ENCODE assay signal across 34 cellular contexts in the genomic region with DNA sequence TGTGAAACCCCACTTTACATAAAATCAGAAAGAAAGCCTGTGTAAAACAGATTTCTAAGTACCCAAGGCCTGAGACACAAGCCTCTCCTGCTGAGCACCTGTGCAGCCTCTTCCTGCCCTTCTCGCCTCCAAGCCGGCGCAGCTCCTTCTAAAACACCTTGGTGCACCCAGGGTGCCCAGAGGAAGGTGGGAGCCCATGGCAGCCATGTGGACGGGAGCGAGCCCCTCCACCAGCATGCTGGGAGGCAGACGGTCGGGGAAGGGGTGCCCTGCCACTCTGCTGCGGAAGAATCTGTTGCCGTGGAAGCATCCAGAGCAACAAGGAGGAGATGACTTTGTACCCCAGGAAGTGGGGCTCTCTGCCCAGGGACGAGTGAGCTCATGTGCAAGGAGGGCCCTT.
"Had no signal": no experiment of that assay in that cellular context is flagged by ENCODE, and none has a peak within 500 bp of the region (broad histone marks: within the 10 kb centered on the region; RNA-seq: fewer than 3 reads in every experiment).

No MANE protein-coding gene starts in this region.

- H3K36me3 ChIP-seq: MG63 had no signal

- H3K4me3 ChIP-seq: MG63 had no signal

- H3K9me3 ChIP-seq: MG63 had no signal

- H3K27me3 ChIP-seq: MG63 had no signal

- DNase-seq: Karpas-422, Kasumi-1, MG63, MM.1S, MV-4-11, NCI-H1048, NCI-H1092, NCI-H1092 treated with DMSO at 0.1 percent for 48 hours, NCI-H1105, NCI-H1105 treated with DMSO at 0.1 percent for 48 hours, NCI-H1417, NCI-H1417 treated with DMSO at 0.1 percent for 48 hours, NCI-H1436, NCI-H1436 treated with DMSO at 0.1 percent for 48 hours, NCI-H146, NCI-H1694, NCI-H1694 treated with DMSO at 0.1 percent for 48 hours, NCI-H187, NCI-H187 treated with DMSO at 0.1 percent for 48 hours, NCI-H1930, NCI-H2029, NCI-H2029 treated with DMSO at 0.1 percent for 48 hours, NCI-H2081, NCI-H2081 treated with DMSO at 0.1 percent for 48 hours, NCI-H2107, NCI-H2171, NCI-H2171 treated with DMSO at 0.1 percent for 48 hours, NCI-H2227 treated with DMSO at 0.1 percent for 48 hours, NCI-H226, NCI-H345, NCI-H446, NCI-H446 treated with DMSO at 0.1 percent for 48 hours, NCI-H510A, NCI-H510A treated with DMSO at 0.1 percent for 48 hours had no signal
